Comparison of ENCODE assay signal across 28 cellular contexts in genomic region chr20:34529742-34530141, GRCh38. TPM values are rescaled to one million over a fixed set of nuclear protein-coding genes. Genes with fewer than 3 reads are reported as not detected.
DNase-seq lines count a peak whose midpoint lies in the region; ATAC-seq and TF ChIP-seq lines count a peak whose summit lies in the region.
"Had no signal": no experiment of that assay in that cellular context is flagged by ENCODE, and none has a peak within 500 bp of the region (broad histone marks: within the 10 kb centered on the region; RNA-seq: fewer than 3 reads in every experiment).

No MANE protein-coding gene starts in this region.

- H3K36me3 ChIP-seq in lower lobe of right lung, result peaks cover 82% of the 10 kb centered on the region
- H3K36me3 ChIP-seq in thoracic aorta, result peaks cover 36% of the 10 kb centered on the region
- H3K36me3 ChIP-seq: neural progenitor cell had no signal

- H3K9me3 Mint-ChIP-seq in activated naive CD4-positive, alpha-beta T cell treated with anti-CD3 and anti-CD28 coated beads, Interleukin-2, amount 50 U/mL, for 24 hours, result no peaks in the 10 kb centered on the region
- H3K9me3 Mint-ChIP-seq: CD4-positive, CD25-positive, alpha-beta regulatory T cell; HFFc6; neural progenitor cell had no signal

- H3K27ac ChIP-seq in VCaP (peak overlapping the region; percentile 94; the same call in 1 of the 2 replicates), lower lobe of right lung (peak overlapping the region; percentile 34), thoracic aorta (peak overlapping the region; percentile 13 to 54)
- H3K27ac ChIP-seq: brain microvascular endothelial cell, epithelial cell of prostate, neural progenitor cell, parathyroid adenoma, PC-9, right lobe of liver had no signal

- ATAC-seq in lower lobe of right lung (no peak), thoracic aorta (ENCODE audit: insufficient number of reproducible peaks, low FRiP score, low read depth) (no peak), GM18498 (IDR thresholded peaks at IDR 0.05; ENCODE audit: unreplicated experiment) (no peak)
- ATAC-seq: left colon had no signal

- H3K4me3 Mint-ChIP-seq in activated naive CD4-positive, alpha-beta T cell treated with anti-CD3 and anti-CD28 coated beads, Interleukin-2, amount 50 U/mL, for 24 hours, result no peak overlapping the region
- H3K4me3 Mint-ChIP-seq: activated CD8-positive, alpha-beta T cell treated with anti-CD3 and anti-CD28 coated beads, Interleukin-2, amount 10 ng/mL, durations not matched to agents 7 days and 5 days; CD4-positive, CD25-positive, alpha-beta regulatory T cell; HFFc6; neural progenitor cell had no signal

- peaks cover 2% of the 10 kb centered on the region for H3K36me3 Mint-ChIP-seq in activated naive CD4-positive, alpha-beta T cell treated with anti-CD3 and anti-CD28 coated beads, Interleukin-2, amount 50 U/mL, for 24 hours

- no peaks in the 10 kb centered on the region for H3K27me3 ChIP-seq in lower lobe of right lung (ENCODE audit: low read depth)
- H3K27me3 ChIP-seq in thoracic aorta (replicated peaks; ENCODE audit: insufficient read depth), result no peaks in the 10 kb centered on the region
- H3K27me3 ChIP-seq: adrenal gland, brain microvascular endothelial cell, neural progenitor cell, right lobe of liver had no signal

- no peaks in the 10 kb centered on the region for H3K9me3 ChIP-seq in lower lobe of right lung
- H3K9me3 ChIP-seq in thoracic aorta, result no peaks in the 10 kb centered on the region
- H3K9me3 ChIP-seq: adrenal gland, right lobe of liver had no signal

- peak overlapping the region; percentile 4 for H3K27ac Mint-ChIP-seq in activated naive CD4-positive, alpha-beta T cell treated with anti-CD3 and anti-CD28 coated beads, Interleukin-2, amount 50 U/mL, for 24 hours
- H3K27ac Mint-ChIP-seq: activated CD8-positive, alpha-beta T cell treated with anti-CD3 and anti-CD28 coated beads, Interleukin-2, amount 10 ng/mL, durations not matched to agents 7 days and 5 days; HFFc6; neural progenitor cell had no signal

- H3K4me1 Mint-ChIP-seq in activated naive CD4-positive, alpha-beta T cell treated with anti-CD3 and anti-CD28 coated beads, Interleukin-2, amount 50 U/mL, for 24 hours, result peaks cover 9% of the 10 kb centered on the region

- H3K4me3 ChIP-seq in lower lobe of right lung (no peak overlapping the region), thoracic aorta (no peak overlapping the region)
- H3K4me3 ChIP-seq: adrenal gland, neural progenitor cell, PC-9, right lobe of liver had no signal

- H3K27me3 Mint-ChIP-seq in activated naive CD4-positive, alpha-beta T cell treated with anti-CD3 and anti-CD28 coated beads, Interleukin-2, amount 50 U/mL, for 24 hours, result no peaks in the 10 kb centered on the region
- H3K27me3 Mint-ChIP-seq: CD4-positive, CD25-positive, alpha-beta regulatory T cell had no signal

- intact Hi-C loops in lower lobe of right lung (cut with DNase I), result no loop called here

- no peak for DNase-seq in activated naive CD4-positive, alpha-beta T cell (lab: John Stamatoyannopoulos, UW)
- DNase-seq in lower lobe of right lung (no peak), thoracic aorta (ENCODE audit: low spot score) (no peak), epidermal melanocyte (ENCODE audit: insufficient read length, low spot score) (no peak), DMS53 treated with DMSO at 0.1 percent for 48 hours (lab: John Stamatoyannopoulos, UW; ENCODE audit: unreplicated experiment) (no peak)
- DNase-seq: activated CD8-positive, alpha-beta T cell treated with anti-CD3 and anti-CD28 coated beads, Interleukin-2, amount 10 ng/mL, durations not matched to agents 7 days and 5 days; brain microvascular endothelial cell; CD4-positive, CD25-positive, alpha-beta regulatory T cell; GOT3; HFFc6; mesenchymal stem cell; NCI-H146; NCI-H2107; NCI-H345; NCI-H69; PC-9; SHP77 treated with DMSO at 0.1 percent for 48 hours; stimulated activated CD4-positive, alpha-beta T cell treated with anti-CD3 and anti-CD28 coated beads, Interleukin-12 subunit alpha, Interleukin-12 subunit beta, amount 100 ng/mL, for 4 hours; stimulated activated CD4-positive, alpha-beta T cell treated with anti-CD3 and anti-CD28 coated beads, Interleukin-4, amount 100 ng/mL, for 1 hour had no signal

- peaks cover 51% of the 10 kb centered on the region for H3K4me1 ChIP-seq in lower lobe of right lung
- H3K4me1 ChIP-seq in thoracic aorta (ENCODE audit: control insufficient read depth in 1 of 2, low read depth in 2 of 2), result peaks cover 26 to 46% of the 10 kb centered on the region in 2 donors
- H3K4me1 ChIP-seq: neural progenitor cell had no signal

- TF ChIP-seq CTCF in VCaP (conservative IDR thresholded peaks at IDR 0.05) (no peak), lower lobe of right lung (IDR thresholded peaks at IDR 0.05) (no peak), thoracic aorta (IDR thresholded peaks at IDR 0.05) (no peak)

RNA-seq across cellular contexts. Expression of gene DYNLRB1, which starts 13.5 kb away (rescaled TPM):
- 161 TPM for total RNA-seq in lower lobe of right lung
- 100 to 1,000 TPM; 115 to 138 TPM for total RNA-seq in thoracic aorta

RNA-seq across cellular contexts. Expression of gene MAP1LC3A, which starts 28.8 kb away (rescaled TPM):
- total RNA-seq in lower lobe of right lung (51.6 TPM), thoracic aorta (10 to 100 TPM; 39.2 to 79.6 TPM)
- total RNA-seq: PC-9 had no signal

Comparison
In these comparisons a context has a peak if more than half of its experiments do, and no peak if none do; other contexts are left out.
1. H3K27ac ChIP-seq: peak in every context shown above with its lines; median percentile 94 in VCaP; 34 in lower lobe of right lung; 34 in thoracic aorta.